8 cellular contexts compared by ENCODE assay signal in genomic region chr3:99872633-99873254, GRCh38. TPM values are rescaled to one million over a fixed set of nuclear protein-coding genes. Genes with fewer than 3 reads are reported as not detected.
A peak's percentile ranks its signal among the peaks of the same experiment; 100 is the strongest.
DNase-seq lines count a peak whose midpoint lies in the region; ATAC-seq and TF ChIP-seq lines count a peak whose summit lies in the region.

No MANE protein-coding gene starts in this region.

- peak overlapping the region; percentile 22 for H3K4me3 ChIP-seq in BJ (ENCODE audit: low read depth, low read length)
- peak overlapping the region; percentile 96 for H3K4me3 ChIP-seq in fibroblast of villous mesenchyme (ENCODE audit: low read depth, low read length)

- POLR2A ChIA-PET in BJ (lab: Charles Lee), result no interaction called here

- no peaks in the 10 kb centered on the region for H3K27me3 ChIP-seq in BJ (ENCODE audit: control insufficient read depth, insufficient read depth, low read length)

- CTCF ChIA-PET in BJ (lab: Yijun Ruan, JAX), result interaction anchor here (0.7 to 1.6 kb wide), 3 partner anchors 28 to 381 kb away, joined by 3 to 4 read pairs (median 3); no protein-coding TSS in a partner anchor

- ATAC-seq in GM19455 (IDR thresholded peaks at IDR 0.05; ENCODE audit: unreplicated experiment) (peak; percentile 53), HG03520 (IDR thresholded peaks at IDR 0.05; ENCODE audit: unreplicated experiment) (peak; percentile 55), GM21526 (IDR thresholded peaks at IDR 0.05; ENCODE audit: low FRiP score, unreplicated experiment) (no peak)

- H3K36me3 ChIP-seq in BJ (ENCODE audit: control insufficient read depth, insufficient read depth, low read length), result 0 out of 2 replicates have a peak, but pooled peaks cover 3% of the 10 kb centered on the region

- TF ChIP-seq CTCF in BJ (IDR thresholded peaks at IDR 0.05; ENCODE audit: insufficient read depth, low read depth, low read length), result no peak
- TF ChIP-seq CTCF in fibroblast of villous mesenchyme (IDR thresholded peaks at IDR 0.05; ENCODE audit: insufficient read depth, low read depth, low read length), result no peak

- DNase-seq in BJ (ENCODE audit: low read depth) (no peak), fibroblast of villous mesenchyme (ENCODE audit: low read depth) (no peak), NCI-H2196 (lab: John Stamatoyannopoulos, UW; ENCODE audit: unreplicated experiment) (no peak), NCI-H2081 (lab: John Stamatoyannopoulos, UW) (no peak), NCI-H2107 treated with DMSO at 0.1 percent for 48 hours (lab: John Stamatoyannopoulos, UW; ENCODE audit: unreplicated experiment) (no peak)

RNA-seq across cellular contexts. Expression of gene CMSS1, which starts 55.1 kb away (rescaled TPM):
- 6.7 and 12.4 TPM in 2 replicates for polyA plus RNA-seq in BJ (2011; rRNA removed)
- polyA minus RNA-seq in BJ (2011; rRNA and poly(A)+ RNA removed), result 5.0 and 6.1 TPM in 2 replicates
- 7.1 and 8.6 TPM in 2 replicates for total RNA-seq in fibroblast of villous mesenchyme
